ENCODE assay signal across 25 cellular contexts in genomic region chr1:25073640-25074270, GRCh38.
A peak's percentile ranks its signal among the peaks of the same experiment; 100 is the strongest.
DNase-seq lines count a peak whose midpoint lies in the region; ATAC-seq, FAIRE-seq and TF ChIP-seq lines count a peak whose summit lies in the region.
"Had no signal": no experiment of that assay in that cellular context is flagged by ENCODE, and none has a peak within 500 bp of the region (broad histone marks: within the 10 kb centered on the region; RNA-seq: fewer than 3 reads in every experiment).

No MANE protein-coding gene starts in this region.

- H3K4me2 ChIP-seq in K562 (ENCODE audit: insufficient read depth, low read length) (no peak overlapping the region), mesendoderm (ENCODE audit: low read length) (no peak overlapping the region)

- DNase-seq in CD14-positive monocyte (ENCODE audit: low spot score), result peak; percentile 31
- peak in 1 of 4 experiments; percentile 19 for DNase-seq in K562 (ENCODE audit: extremely low read depth in 1 of 4, low spot score in 3 of 4)
- peak; percentile 30 for DNase-seq in mesendoderm
- peak; percentile 43 for DNase-seq in spleen
- DNase-seq in NCI-H1694 (lab: John Stamatoyannopoulos, UW), result no peak
- DNase-seq: C1 segment of cervical spinal cord; Calu3; DMS153; H7; HFFc6; KG1; NCI-H1092 treated with DMSO at 0.1 percent for 48 hours; NCI-H146; NCI-H2029 treated with DMSO at 0.1 percent for 48 hours; NCI-H226; NCI-H510A treated with DMSO at 0.1 percent for 48 hours; NCI-H748 treated with DMSO at 0.1 percent for 48 hours; NK-92 treated with Interleukin-12 subunit alpha and Interleukin-12 subunit beta, amount 100 ng/mL, for 24 hours had no signal

- H2AFZ ChIP-seq in K562 (ENCODE audit: low read depth, low read length), result 0 out of 2 replicates have a peak overlapping the region, but pooled peaks have one; percentile 15

- no peaks in the 10 kb centered on the region for H3K36me3 Mint-ChIP-seq in CD14-positive monocyte

- H3K79me2 ChIP-seq in K562 (ENCODE audit: control insufficient read depth, insufficient read depth, low read length) (no peaks in the 10 kb centered on the region), mesendoderm (ENCODE audit: control insufficient read depth, insufficient read depth, low read length) (no peaks in the 10 kb centered on the region)

- in situ Hi-C loops in K562 (cut with MboI), result no loop called here

- intact Hi-C loops in CD14-positive monocyte (cut with micrococcal nuclease) (no loop called here), K562 (cut with micrococcal nuclease) (no loop called here), spleen (cut with DNase I; ENCODE audit: low total_unique reads) (no loop called here)

- H3K36me3 ChIP-seq in K562 (ENCODE audit: control insufficient read depth, insufficient read depth, low read length) (no peaks in the 10 kb centered on the region), mesendoderm (ENCODE audit: control insufficient read depth, insufficient read depth, low read length) (no peaks in the 10 kb centered on the region), spleen (no peaks in the 10 kb centered on the region)

- H3K4ac ChIP-seq in mesendoderm (ENCODE audit: low read depth, low read length), result no peak overlapping the region

- H4K8ac ChIP-seq in mesendoderm (ENCODE audit: low read depth, low read length), result no peak overlapping the region

- H3K79me1 ChIP-seq in mesendoderm (ENCODE audit: low read length), result no peaks in the 10 kb centered on the region

- H2BK5ac ChIP-seq in mesendoderm (ENCODE audit: low read length), result no peak overlapping the region

- CTCF ChIA-PET in K562 (lab: Yijun Ruan, JAX; ENCODE audit: low intra/inter-chr PET ratio), result no interaction called here

- no peak overlapping the region for H3K18ac ChIP-seq in mesendoderm (ENCODE audit: low read length)

- no peak overlapping the region for H3K4me3 Mint-ChIP-seq in CD14-positive monocyte
- H3K4me3 Mint-ChIP-seq: CD8-positive, alpha-beta memory T cell; HFFc6 had no signal

- no peak for TF ChIP-seq EP300 in K562 (IDR thresholded peaks at IDR 0.05; ENCODE audit: low read length)

- H3K4me1 ChIP-seq in K562 (replicated peaks in 1 of 2; ENCODE audit: control insufficient read depth in 2 of 2, insufficient read depth in 2 of 2, low read length in 2 of 2), result peaks cover 0 to 4% of the 10 kb centered on the region in 2 experiments; a peak in 3 of 5 replicates
- H3K4me1 ChIP-seq in mesendoderm (ENCODE audit: control insufficient read depth, low read depth, low read length), result no peaks in the 10 kb centered on the region
- no peaks in the 10 kb centered on the region for H3K4me1 ChIP-seq in spleen

- H3K9me1 ChIP-seq in K562 (ENCODE audit: control insufficient read depth, insufficient read depth, low read length), result no peaks in the 10 kb centered on the region

- H3K9ac ChIP-seq in K562 (ENCODE audit: insufficient read depth in 1 of 2, low read depth in 2 of 2, low read length in 2 of 2) (peak overlapping the region in 1 of 2 experiments; percentile 63; a peak in 1 of 4 replicates), mesendoderm (ENCODE audit: low read length) (no peak overlapping the region)

- POLR2A ChIA-PET in K562 (lab: Yijun Ruan, JAX), result interaction anchor here (0.7 to 1.8 kb wide), 3 partner anchors 10 to 709 kb away, joined by 3 to 8 read pairs (median 3); no protein-coding TSS in a partner anchor

- H2AK5ac ChIP-seq in mesendoderm (ENCODE audit: low read length), result no peak overlapping the region

- TF ChIP-seq CTCF in CD14-positive monocyte (IDR thresholded peaks at IDR 0.05) (no peak), K562 (IDR thresholded peaks at IDR 0.05 in 2 of 3, conservative IDR thresholded peaks at IDR 0.05 in 1 of 3; ENCODE audit: insufficient read depth in 2 of 3, low read depth in 1 of 3, low read length in 3 of 3) (no peak), spleen (IDR thresholded peaks at IDR 0.05 in 8 of 11, conservative IDR thresholded peaks at IDR 0.05 in 3 of 11) (no peak)

- no TSS peak for BruUV-seq in K562 (replicated peaks; lab: Mats Ljungman, UMichigan)

- no peak overlapping the region for H4K5ac ChIP-seq in mesendoderm (ENCODE audit: low read length)

- no peak overlapping the region for H2BK120ac ChIP-seq in mesendoderm (ENCODE audit: low read depth, low read length)

- no peaks in the 10 kb centered on the region for H3K4me1 Mint-ChIP-seq in CD14-positive monocyte

- peaks cover 0 to 5% (median 0%) of the 10 kb centered on the region in 3 donors for H3K27me3 Mint-ChIP-seq in CD14-positive monocyte (ENCODE audit: low read depth in 3 of 3)

- H3K56ac ChIP-seq in mesendoderm (ENCODE audit: low read length), result no peak overlapping the region

- H3K27ac ChIP-seq in K562 (ENCODE audit: extremely low read depth, low read depth, low read length) (no peak overlapping the region), mesendoderm (ENCODE audit: low read depth, low read length) (no peak overlapping the region), spleen (no peak overlapping the region)
- H3K27ac ChIP-seq: RWPE1 had no signal

- peak; percentile 57 for ATAC-seq in K562
- no peak for ATAC-seq in GM21723 (IDR thresholded peaks at IDR 0.05; ENCODE audit: unreplicated experiment)
- no peak for ATAC-seq in GM19328 (IDR thresholded peaks at IDR 0.05; ENCODE audit: unreplicated experiment)
- no peak for ATAC-seq in HG02981 (IDR thresholded peaks at IDR 0.05; ENCODE audit: unreplicated experiment)

- H3K9me3 ChIP-seq in K562 (replicated peaks; ENCODE audit: control insufficient read depth, insufficient read depth, low read depth, low read length) (no peaks in the 10 kb centered on the region), spleen (peaks cover 0 to 25% (median 16%) of the 10 kb centered on the region in 8 donors)

- H3K4me3 ChIP-seq in K562, result no peak overlapping the region
- H3K4me3 ChIP-seq in mesendoderm (ENCODE audit: low read length), result no peak overlapping the region
- H3K4me3 ChIP-seq in spleen, result no peak overlapping the region

- no peak overlapping the region for H3K23ac ChIP-seq in mesendoderm (ENCODE audit: low read length)

- no peak overlapping the region for H2BK15ac ChIP-seq in mesendoderm (replicated peaks; ENCODE audit: low read depth)

- H3K9me3 Mint-ChIP-seq in CD14-positive monocyte, result peaks cover 0 to 16% (median 3%) of the 10 kb centered on the region in 7 donors

- no peak for TF ChIP-seq POLR2A in K562 (conservative IDR thresholded peaks at IDR 0.05)
- TF ChIP-seq POLR2A in spleen (IDR thresholded peaks at IDR 0.05), result no peak

- 5% methylated on average over 12 of the region's 12 CpGs for WGBS in K562 (ENCODE audit: insufficient coverage, low coverage, missing lambda C conversion rate)
- no CpG with 5 or more reads among the region's 12 CpGs for WGBS in mesendoderm (ENCODE audit: extremely low coverage, insufficient coverage, low lambda C conversion rate)
- WGBS in spleen, 5 donors, result 77 to 89% (median 83%) methylated on average over 12 of the region's 12 CpGs

- H3K27ac Mint-ChIP-seq in CD14-positive monocyte, result no peak overlapping the region
- H3K27ac Mint-ChIP-seq: CD8-positive, alpha-beta memory T cell; HFFc6 had no signal

- peak; percentile 35 for FAIRE-seq in K562 (lab: Jason Lieb, UNC)
- FAIRE-seq: G401.6, GM19239 had no signal

- no peak for TF ChIP-seq RAD21 in K562 (CRISPR knock-in tag; conservative IDR thresholded peaks at IDR 0.05 in 1 of 2, IDR thresholded peaks at IDR 0.05 in 1 of 2)

- peaks cover 0 to 29% of the 10 kb centered on the region in 2 experiments; a peak in 4 of 5 replicates for H3K27me3 ChIP-seq in K562 (ENCODE audit: control insufficient read depth in 2 of 2, insufficient read depth in 2 of 2, low read length in 2 of 2)
- no peaks in the 10 kb centered on the region for H3K27me3 ChIP-seq in mesendoderm (ENCODE audit: insufficient read depth, low read length, poor library complexity)
- H3K27me3 ChIP-seq in spleen (replicated peaks in 1 of 7), result no peaks in the 10 kb centered on the region

- no peaks in the 10 kb centered on the region for H4K20me1 ChIP-seq in K562 (replicated peaks; ENCODE audit: control insufficient read depth, insufficient read depth, low read length)
